In the genomic region with DNA sequence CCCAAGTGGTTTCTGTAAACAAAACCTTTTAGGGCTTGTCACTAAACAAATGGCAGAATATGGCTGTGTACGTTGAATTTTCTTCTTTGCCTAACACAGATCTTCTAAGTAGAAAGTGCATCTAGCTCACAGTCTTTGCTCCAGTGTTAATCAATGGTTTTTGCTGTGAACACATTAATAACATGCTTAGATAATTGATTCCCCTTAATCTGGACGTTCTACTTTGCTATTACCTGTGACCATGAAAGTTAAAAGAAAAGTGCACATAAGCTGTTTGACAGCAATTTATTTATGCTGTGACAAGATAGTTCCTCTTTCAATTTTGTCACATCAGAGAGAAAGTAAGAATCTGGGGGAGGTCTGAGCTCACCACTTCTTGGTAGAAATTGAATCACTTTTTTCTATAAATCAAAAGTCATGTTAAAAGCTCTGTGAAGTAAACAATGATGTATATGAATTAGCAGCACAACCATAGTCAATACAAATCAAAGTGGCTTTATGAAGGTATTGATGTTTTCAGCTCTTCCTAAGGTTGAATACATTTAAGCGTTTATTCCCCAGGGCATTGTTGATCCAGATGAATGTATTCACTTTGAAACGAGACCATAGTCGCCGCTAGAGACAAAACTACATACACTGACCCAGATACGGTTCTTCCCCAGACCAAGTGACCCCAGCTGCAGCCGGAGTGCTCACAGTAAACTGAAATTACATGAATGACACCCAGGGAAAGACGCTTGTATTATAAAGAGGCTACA, we compare ENCODE assay signal across 10 cellular contexts.
DNase-seq lines count a peak whose midpoint lies in the region; ATAC-seq and TF ChIP-seq lines count a peak whose summit lies in the region.
"Had no signal": no experiment of that assay in that cellular context is flagged by ENCODE, and none has a peak within 500 bp of the region (broad histone marks: within the 10 kb centered on the region; RNA-seq: fewer than 3 reads in every experiment).

No MANE protein-coding gene starts in this region.

- H3K9me3 ChIP-seq in SU-DHL-6 (ENCODE audit: insufficient read depth, low read length), result no peaks in the 10 kb centered on the region
- no peaks in the 10 kb centered on the region for H3K9me3 ChIP-seq in H9 (ENCODE audit: control insufficient read depth, low read depth, low read length)

- no peak overlapping the region for H4K8ac ChIP-seq in H9 (replicated peaks; ENCODE audit: insufficient read length, low read depth, low read length)

- peaks cover 28% of the 10 kb centered on the region for H3F3A ChIP-seq in SU-DHL-6 (ENCODE audit: insufficient read depth)

- no peak overlapping the region for H3K56ac ChIP-seq in H9 (ENCODE audit: insufficient read length, low read depth, low read length)

- H4K5ac ChIP-seq in H9 (ENCODE audit: insufficient read length, low read depth, low read length), result no peak overlapping the region

- H3K9me2 ChIP-seq in SU-DHL-6 (replicated peaks; ENCODE audit: insufficient read depth, low read length), result no peaks in the 10 kb centered on the region

- H3K27me3 ChIP-seq in SU-DHL-6 (ENCODE audit: low read length), result no peaks in the 10 kb centered on the region
- H3K27me3 ChIP-seq in H9 (ENCODE audit: insufficient read depth, low read length), result no peaks in the 10 kb centered on the region

- ATAC-seq in GM19463 (IDR thresholded peaks at IDR 0.05; ENCODE audit: unreplicated experiment), result peak; percentile 83
- peak; percentile 89 for ATAC-seq in HG03135 (IDR thresholded peaks at IDR 0.05; ENCODE audit: unreplicated experiment)

- no peaks in the 10 kb centered on the region for H3K36me3 ChIP-seq in SU-DHL-6 (ENCODE audit: low read length)

- peak overlapping the region; percentile 89 for H3K27ac ChIP-seq in SU-DHL-6 (ENCODE audit: low read depth, low read length)
- H3K27ac ChIP-seq in H9 (ENCODE audit: insufficient read length, low read depth, low read length), result no peak overlapping the region

- H4K20me1 ChIP-seq in SU-DHL-6 (ENCODE audit: low read depth, low read length) (no peaks in the 10 kb centered on the region), H9 (ENCODE audit: control insufficient read depth, insufficient read depth, insufficient read length) (no peaks in the 10 kb centered on the region)

- peaks cover 0 to 16% (median under 1%) of the 10 kb centered on the region in 3 experiments; a peak in 5 of 7 replicates for H3K36me3 Mint-ChIP-seq in H9 (ENCODE audit: insufficient read depth in 1 of 3, low read depth in 3 of 3)
- H3K36me3 Mint-ChIP-seq: CD4-positive, CD25-positive, alpha-beta regulatory T cell had no signal

- TF ChIP-seq CTCF in SU-DHL-6 (IDR thresholded peaks at IDR 0.05; ENCODE audit: insufficient read depth, low read length, poor library complexity, severe bottlenecking), result no peak
- no peak for TF ChIP-seq CTCF in H9 (conservative IDR thresholded peaks at IDR 0.05)

- no peak overlapping the region for H3K27ac Mint-ChIP-seq in H9
- H3K27ac Mint-ChIP-seq: CD4-positive, CD25-positive, alpha-beta regulatory T cell had no signal

- H2AFZ ChIP-seq in SU-DHL-6 (ENCODE audit: low read depth, low read length, severe bottlenecking), result peak overlapping the region; percentile 77
- no peak overlapping the region for H2AFZ ChIP-seq in H9 (ENCODE audit: low read length)

- H3K79me1 ChIP-seq in H9 (ENCODE audit: insufficient read depth, low read depth, low read length, poor library complexity, severe bottlenecking), result no peaks in the 10 kb centered on the region

- H3K14ac ChIP-seq in H9 (ENCODE audit: insufficient read depth, low read length), result no peak overlapping the region

- no peaks in the 10 kb centered on the region for H3K23me2 ChIP-seq in H9 (ENCODE audit: insufficient read length, low read depth, low read length, poor library complexity, severe bottlenecking)

- no peak overlapping the region for H2BK20ac ChIP-seq in H9 (ENCODE audit: low read depth, low read length, poor library complexity, severe bottlenecking)

- H3K18ac ChIP-seq in H9 (ENCODE audit: insufficient read length, low read depth, low read length), result no peak overlapping the region

- no CpG with 5 or more reads among the region's 9 CpGs for WGBS in H9 (ENCODE audit: extremely low coverage, insufficient read length, low lambda C conversion rate)

- peaks cover under 1% of the 10 kb centered on the region; the same call in 1 of the 2 replicates for H3K27me3 Mint-ChIP-seq in H9 (ENCODE audit: low read depth)
- H3K27me3 Mint-ChIP-seq: CD4-positive, CD25-positive, alpha-beta regulatory T cell had no signal

- no peak overlapping the region for H3T11ph ChIP-seq in H9 (ENCODE audit: low read length)

- no peak overlapping the region for H2BK5ac ChIP-seq in H9 (ENCODE audit: insufficient read length, low read length)

- H4K91ac ChIP-seq in H9 (ENCODE audit: insufficient read length, low read depth, low read length), result no peak overlapping the region

- no peak overlapping the region for H2BK15ac ChIP-seq in H9 (ENCODE audit: low read depth, low read length)

- H3K23ac ChIP-seq in H9 (ENCODE audit: insufficient read length, low read depth, low read length), result no peak overlapping the region

- H3K9ac ChIP-seq in SU-DHL-6 (ENCODE audit: low read length), result peak overlapping the region; percentile 54
- H3K9ac ChIP-seq in H9 (ENCODE audit: extremely low read depth, insufficient read length, low read length), result no peak overlapping the region

- H2BK12ac ChIP-seq in H9 (ENCODE audit: insufficient read length, low read depth, low read length), result no peak overlapping the region

- H3K4me2 ChIP-seq in SU-DHL-6 (ENCODE audit: low read depth, low read length, poor library complexity, severe bottlenecking), result peak overlapping the region; percentile 75
- H3K4me2 ChIP-seq in H9 (ENCODE audit: insufficient read depth, insufficient read length, low read length), result no peak overlapping the region

- no peak overlapping the region for H2AK5ac ChIP-seq in H9 (ENCODE audit: insufficient read length, low read length)

- H3K79me2 ChIP-seq in SU-DHL-6 (ENCODE audit: insufficient read depth, low read length) (no peaks in the 10 kb centered on the region), H9 (ENCODE audit: insufficient read depth, low read length) (no peaks in the 10 kb centered on the region)

- H3K4me1 Mint-ChIP-seq in H9, result peaks cover 5% of the 10 kb centered on the region in 2 experiments
- H3K4me1 Mint-ChIP-seq: CD4-positive, CD25-positive, alpha-beta regulatory T cell had no signal

- peaks cover 5 to 12% of the 10 kb centered on the region in 2 experiments for H3K9me3 Mint-ChIP-seq in H9

- DNase-seq in H9 (no peak), cerebellar nuclear complex (lab: John Stamatoyannopoulos, UW) (no peak), SKM-1 (lab: John Stamatoyannopoulos, UW; ENCODE audit: unreplicated experiment) (no peak), COLO829 (ENCODE audit: low spot score) (no peak)
- DNase-seq: CD4-positive, CD25-positive, alpha-beta regulatory T cell; effector CD8-positive, alpha-beta T cell had no signal

- peaks cover 10% of the 10 kb centered on the region for H3K4me1 ChIP-seq in H9 (ENCODE audit: insufficient read depth, low read length)

- no peak overlapping the region for H3K4ac ChIP-seq in H9 (ENCODE audit: low read depth, low read length)

- no peak overlapping the region for H3K4me3 Mint-ChIP-seq in H9
- H3K4me3 Mint-ChIP-seq: CD4-positive, CD25-positive, alpha-beta regulatory T cell had no signal

- no peak overlapping the region for H2BK120ac ChIP-seq in H9 (ENCODE audit: low read depth, low read length, poor library complexity, severe bottlenecking)

- H3K4me3 ChIP-seq in GM08714 (ENCODE audit: low read length) (peak overlapping the region; percentile 54; the same call in 1 of the 2 replicates), SU-DHL-6 (ENCODE audit: insufficient read depth, low read length, poor library complexity, severe bottlenecking) (peak overlapping the region; percentile 41)
